Comparison of ENCODE assay signal across 10 cellular contexts in genomic region chr17:60169921-60170817, GRCh38. TPM values are rescaled to one million over a fixed set of nuclear protein-coding genes. Genes with fewer than 3 reads are reported as not detected.
DNase-seq lines count a peak whose midpoint lies in the region; ATAC-seq, FAIRE-seq and TF ChIP-seq lines count a peak whose summit lies in the region.
"Had no signal": no experiment of that assay in that cellular context is flagged by ENCODE, and none has a peak within 500 bp of the region (broad histone marks: within the 10 kb centered on the region; RNA-seq: fewer than 3 reads in every experiment).

No MANE protein-coding gene starts in this region.

- H3K27me3 Mint-ChIP-seq in HFFc6 (ENCODE audit: insufficient read depth) (peaks cover 5% of the 10 kb centered on the region), H9 (ENCODE audit: low read depth) (no peaks in the 10 kb centered on the region; the same call in 1 of the 2 replicates)
- H3K27me3 Mint-ChIP-seq in activated T-helper 1 cell treated with anti-CD3 and anti-CD28 coated beads, Interleukin-12 subunit alpha, Interleukin-12 subunit beta, Interleukin-2, Interleukin-4 antibody, amounts not matched to agents 30 ng/mL and 10 ng/mL and 1 ng/mL, durations not matched to agents 14 hours and 24 hours and 36 hours (ENCODE audit: insufficient read depth): peaks cover 2% of the 10 kb centered on the region

- no peak overlapping the region for H4K5ac ChIP-seq in H9 (ENCODE audit: insufficient read length, low read depth, low read length)

- no peaks in the 10 kb centered on the region; the same call in 1 of the 2 replicates for H3K36me3 Mint-ChIP-seq in HFFc6 (ENCODE audit: low read depth)
- peaks cover 2% of the 10 kb centered on the region for H3K36me3 Mint-ChIP-seq in activated T-helper 1 cell treated with anti-CD3 and anti-CD28 coated beads, Interleukin-12 subunit alpha, Interleukin-12 subunit beta, Interleukin-2, Interleukin-4 antibody, amounts not matched to agents 30 ng/mL and 10 ng/mL and 1 ng/mL, durations not matched to agents 14 hours and 24 hours and 36 hours (ENCODE audit: low read depth)
- H3K36me3 Mint-ChIP-seq in H9 (ENCODE audit: insufficient read depth in 1 of 3, low read depth in 3 of 3): no peaks in the 10 kb centered on the region; a peak in 1 of 7 replicates

- H2BK120ac ChIP-seq in H9 (ENCODE audit: low read depth, low read length, poor library complexity, severe bottlenecking): no peak overlapping the region

- H2AK5ac ChIP-seq in H9 (ENCODE audit: insufficient read length, low read length): no peak overlapping the region

- ATAC-seq in A549: no peak
- peak; percentile 57 for ATAC-seq in left lung
- ATAC-seq in GM21360 (IDR thresholded peaks at IDR 0.05; ENCODE audit: unreplicated experiment): no peak
- no peak for ATAC-seq in HG03095 (IDR thresholded peaks at IDR 0.05; ENCODE audit: unreplicated experiment)
- ATAC-seq in HG03432 (IDR thresholded peaks at IDR 0.05; ENCODE audit: unreplicated experiment): no peak

- H2AFZ ChIP-seq in H9 (ENCODE audit: low read length): no peak overlapping the region

- no peak for TF ChIP-seq EP300 in A549 (IDR thresholded peaks at IDR 0.05)

- H3T11ph ChIP-seq in H9 (ENCODE audit: low read length): no peak overlapping the region

- CTCF ChIA-PET in A549 (lab: Yijun Ruan, JAX): interaction anchor here (0.6 to 5.6 kb wide), 7 partner anchors 9 to 416 kb away, joined by 3 to 35 read pairs (median 4); no protein-coding TSS in a partner anchor

- H3K14ac ChIP-seq in H9 (ENCODE audit: insufficient read depth, low read length): no peak overlapping the region

- TF ChIP-seq CTCF in A549 (IDR thresholded peaks at IDR 0.05) (no peak), HFFc6 (IDR thresholded peaks at IDR 0.05) (no peak), left lung (IDR thresholded peaks at IDR 0.05) (no peak), H9 (conservative IDR thresholded peaks at IDR 0.05) (no peak)

- no peak overlapping the region for H3K56ac ChIP-seq in H9 (ENCODE audit: insufficient read length, low read depth, low read length)

- H3K4me3 Mint-ChIP-seq in HFFc6 (no peak overlapping the region), H9 (no peak overlapping the region)
- H3K4me3 Mint-ChIP-seq in activated T-helper 1 cell treated with anti-CD3 and anti-CD28 coated beads, Interleukin-12 subunit alpha, Interleukin-12 subunit beta, Interleukin-2, Interleukin-4 antibody, amounts not matched to agents 30 ng/mL and 10 ng/mL and 1 ng/mL, durations not matched to agents 14 hours and 24 hours and 36 hours: peak overlapping the region; percentile 58

- no peaks in the 10 kb centered on the region for H3K9me3 ChIP-seq in A549
- H3K9me3 ChIP-seq in left lung: no peaks in the 10 kb centered on the region
- no peaks in the 10 kb centered on the region for H3K9me3 ChIP-seq in H9 (ENCODE audit: control insufficient read depth, low read depth, low read length)
- H3K9me3 ChIP-seq: thoracic aorta had no signal

- no peak for TF ChIP-seq RAD21 in A549 (conservative IDR thresholded peaks at IDR 0.05 in 1 of 2, IDR thresholded peaks at IDR 0.05 in 1 of 2)

- no peaks in the 10 kb centered on the region for H3K79me1 ChIP-seq in H9 (ENCODE audit: insufficient read depth, low read depth, low read length, poor library complexity, severe bottlenecking)

- no peak overlapping the region for H2BK20ac ChIP-seq in H9 (ENCODE audit: low read depth, low read length, poor library complexity, severe bottlenecking)

- no peak overlapping the region for H2BK12ac ChIP-seq in H9 (ENCODE audit: insufficient read length, low read depth, low read length)

- H3K27ac Mint-ChIP-seq in HFFc6: peak overlapping the region; percentile 2
- H3K27ac Mint-ChIP-seq in activated T-helper 1 cell treated with anti-CD3 and anti-CD28 coated beads, Interleukin-12 subunit alpha, Interleukin-12 subunit beta, Interleukin-2, Interleukin-4 antibody, amounts not matched to agents 30 ng/mL and 10 ng/mL and 1 ng/mL, durations not matched to agents 14 hours and 24 hours and 36 hours: peak overlapping the region; percentile 90
- H3K27ac Mint-ChIP-seq in H9: no peak overlapping the region; a peak in 1 of 7 replicates

- H3K23ac ChIP-seq in H9 (ENCODE audit: insufficient read length, low read depth, low read length): no peak overlapping the region

- H3K4me3 ChIP-seq in A549 (no peak overlapping the region), left lung (no peak overlapping the region)
- H3K4me3 ChIP-seq: thoracic aorta had no signal

- H4K8ac ChIP-seq in H9 (replicated peaks; ENCODE audit: insufficient read length, low read depth, low read length): no peak overlapping the region

- H3K9ac ChIP-seq in H9 (ENCODE audit: extremely low read depth, insufficient read length, low read length): no peak overlapping the region

- 86% methylated on average over 10 of the region's 10 CpGs for WGBS in A549 (ENCODE audit: missing lambda C conversion rate)
- no CpG with 5 or more reads among the region's 10 CpGs for WGBS in H9 (ENCODE audit: extremely low coverage, insufficient read length, low lambda C conversion rate)

- H3K4me2 ChIP-seq in A549: peak overlapping the region; percentile 8; the same call in 2 of the 3 replicates
- no peak overlapping the region for H3K4me2 ChIP-seq in H9 (ENCODE audit: insufficient read depth, insufficient read length, low read length)

- TF ChIP-seq POLR2A in A549 (IDR thresholded peaks at IDR 0.05; ENCODE audit: low read length): no peak

- H2BK5ac ChIP-seq in H9 (ENCODE audit: insufficient read length, low read length): no peak overlapping the region

- no peak overlapping the region for H4K91ac ChIP-seq in H9 (ENCODE audit: insufficient read length, low read depth, low read length)

- POLR2A ChIA-PET in A549 (lab: Yijun Ruan, JAX): no interaction called here

- H3K79me2 ChIP-seq in H9 (ENCODE audit: insufficient read depth, low read length): no peaks in the 10 kb centered on the region

- H3K4ac ChIP-seq in H9 (ENCODE audit: low read depth, low read length): no peak overlapping the region

- no peaks in the 10 kb centered on the region for H3K23me2 ChIP-seq in H9 (ENCODE audit: insufficient read length, low read depth, low read length, poor library complexity, severe bottlenecking)

- no peak overlapping the region for H3K18ac ChIP-seq in H9 (ENCODE audit: insufficient read length, low read depth, low read length)

- H3K36me3 ChIP-seq in left lung: no peaks in the 10 kb centered on the region
- H3K36me3 ChIP-seq: thoracic aorta had no signal

- H3K27me3 ChIP-seq in left lung (no peaks in the 10 kb centered on the region), H9 (ENCODE audit: insufficient read depth, low read length) (no peaks in the 10 kb centered on the region)

- DNase-seq in A549 (ENCODE audit: low read depth in 1 of 2, low spot score in 1 of 2) (no peak), HFFc6 (peak; percentile 22), left lung (no peak), H9 (no peak)
- peak; percentile 41 for DNase-seq in activated T-helper 1 cell treated with anti-CD3 and anti-CD28 coated beads, Interleukin-12 subunit alpha, Interleukin-12 subunit beta, Interleukin-2, Interleukin-4 antibody, amounts not matched to agents 30 ng/mL and 10 ng/mL and 1 ng/mL, durations not matched to agents 14 hours and 24 hours and 36 hours (ENCODE audit: low spot score)

- no peaks in the 10 kb centered on the region for H4K20me1 ChIP-seq in H9 (ENCODE audit: control insufficient read depth, insufficient read depth, insufficient read length)

- peaks cover 57% of the 10 kb centered on the region for H3K4me1 Mint-ChIP-seq in HFFc6 (ENCODE audit: low read depth)
- peaks cover 32% of the 10 kb centered on the region for H3K4me1 Mint-ChIP-seq in activated T-helper 1 cell treated with anti-CD3 and anti-CD28 coated beads, Interleukin-12 subunit alpha, Interleukin-12 subunit beta, Interleukin-2, Interleukin-4 antibody, amounts not matched to agents 30 ng/mL and 10 ng/mL and 1 ng/mL, durations not matched to agents 14 hours and 24 hours and 36 hours (ENCODE audit: low read depth)
- peaks cover 19 to 23% of the 10 kb centered on the region in 2 experiments for H3K4me1 Mint-ChIP-seq in H9

- intact Hi-C loops in activated T-helper 1 cell treated with anti-CD3 and anti-CD28 coated beads, Interleukin-12 subunit alpha, Interleukin-12 subunit beta, Interleukin-2, Interleukin-4 antibody, amounts not matched to agents 30 ng/mL and 10 ng/mL and 1 ng/mL, durations not matched to agents 14 hours and 24 hours and 36 hours (cut with micrococcal nuclease): loop anchor here (2.0 kb wide), 1 partner anchor 27 kb away; no protein-coding TSS in a partner anchor
- intact Hi-C loops in left lung (cut with DNase I): no loop called here

- no peak overlapping the region for H2BK15ac ChIP-seq in H9 (ENCODE audit: low read depth, low read length)

- H3K9me3 Mint-ChIP-seq in HFFc6 (no peaks in the 10 kb centered on the region), H9 (no peaks in the 10 kb centered on the region)
- no peaks in the 10 kb centered on the region for H3K9me3 Mint-ChIP-seq in activated T-helper 1 cell treated with anti-CD3 and anti-CD28 coated beads, Interleukin-12 subunit alpha, Interleukin-12 subunit beta, Interleukin-2, Interleukin-4 antibody, amounts not matched to agents 30 ng/mL and 10 ng/mL and 1 ng/mL, durations not matched to agents 14 hours and 24 hours and 36 hours

- no peak for FAIRE-seq in A549 (lab: Jason Lieb, UNC)
- FAIRE-seq: keratinocyte had no signal

- H3K4me1 ChIP-seq in A549: peaks cover 33% of the 10 kb centered on the region
- peaks cover 0 to 62% of the 10 kb centered on the region in 2 donors for H3K4me1 ChIP-seq in left lung
- no peaks in the 10 kb centered on the region for H3K4me1 ChIP-seq in H9 (ENCODE audit: insufficient read depth, low read length)

- peak overlapping the region in 1 of 2 experiments; percentile 25; a peak in 1 of 6 replicates for H3K27ac ChIP-seq in A549
- peak overlapping the region in 1 of 2 donors; percentile 81 for H3K27ac ChIP-seq in left lung
- H3K27ac ChIP-seq in H9 (ENCODE audit: insufficient read length, low read depth, low read length): no peak overlapping the region
- H3K27ac ChIP-seq: thoracic aorta had no signal

RNA-seq across cellular contexts. Expression of gene CA4, which starts 20.4 kb away (rescaled TPM):
- polyA plus RNA-seq in A549 (2011; rRNA removed) (0.06 and 0.11 TPM in 2 replicates), A549 (2017; fragmentation: RNase III; extraction: RNeasy Plus Mini Kit Qiagen cat#74134 plus additional on column Dnase treatment) (0.11 TPM in 1 of 3 replicates, not detected in the others)
- polyA plus RNA-seq in A549 (2012; cell fraction: cytosol; rRNA removed): 0.05 and 0.07 TPM in 2 replicates
- 0.08 and 0.18 TPM in 2 replicates for polyA plus RNA-seq in A549 (2012; cell fraction: nucleus; rRNA removed)
- not detected in 2 replicates for polyA minus RNA-seq in A549 (2011; rRNA and poly(A)+ RNA removed)
- total RNA-seq in HFFc6 (2021; fragmentation: NEBNext Ultra II Directional; extraction: Animal tissue kit (Norgen Biotek cat#: 25700)): not detected
- not detected in 2 replicates for total RNA-seq in activated T-helper 1 cell treated with anti-CD3 and anti-CD28 coated beads, Interleukin-12 subunit alpha, Interleukin-12 subunit beta, Interleukin-2, Interleukin-4 antibody, amounts not matched to agents 30 ng/mL and 10 ng/mL and 1 ng/mL, durations not matched to agents 14 hours and 24 hours and 36 hours
- total RNA-seq in left lung (10 to 100 TPM; 10.6 to 35.7 TPM), H9 (2021) (1.4 and 1.7 TPM in 2 replicates)
- polyA plus RNA-seq: keratinocyte had no signal

Comparison
In these comparisons a context has a peak if more than half of its experiments do, and no peak if none do; other contexts are left out.
1. DNase-seq: peak in HFFc6 (single experiment) and activated T-helper 1 cell treated with anti-CD3 and anti-CD28 coated beads, Interleukin-12 subunit alpha, Interleukin-12 subunit beta, Interleukin-2, Interleukin-4 antibody, amounts not matched to agents 30 ng/mL and 10 ng/mL and 1 ng/mL, durations not matched to agents 14 hours and 24 hours and 36 hours (single experiment); none in A549 (0 of 2), left lung (0 of 2) and H9 (single experiment).
2. H3K27ac Mint-ChIP-seq: peak in HFFc6 (single experiment) and activated T-helper 1 cell treated with anti-CD3 and anti-CD28 coated beads, Interleukin-12 subunit alpha, Interleukin-12 subunit beta, Interleukin-2, Interleukin-4 antibody, amounts not matched to agents 30 ng/mL and 10 ng/mL and 1 ng/mL, durations not matched to agents 14 hours and 24 hours and 36 hours (single experiment); none in H9 (0 of 3).